Comparison of ENCODE assay signal across 8 cellular contexts in genomic region chr16:21554795-21555585, GRCh38. TPM values are rescaled to one million over a fixed set of nuclear protein-coding genes. Genes with fewer than 3 reads are reported as not detected.
DNase-seq lines count a peak whose midpoint lies in the region; ATAC-seq lines count a peak whose summit lies in the region.

No MANE protein-coding gene starts in this region.

- H3K9ac ChIP-seq in adipocyte (ENCODE audit: low read length): peak overlapping the region; percentile 77

- H3K4me1 ChIP-seq in adipocyte (ENCODE audit: control insufficient read depth, insufficient read depth, low read length) (peaks cover 20% of the 10 kb centered on the region), aorta (ENCODE audit: control insufficient read depth in 1 of 2, insufficient read depth in 2 of 2, low read length in 2 of 2) (no peaks in the 10 kb centered on the region)

- H3K9me3 ChIP-seq in adipocyte (ENCODE audit: control insufficient read depth, low read length) (no peaks in the 10 kb centered on the region), aorta (ENCODE audit: control insufficient read depth, low read length) (no peaks in the 10 kb centered on the region)

- H3K27me3 ChIP-seq in adipocyte (replicated peaks; ENCODE audit: control insufficient read depth, insufficient read depth, low read length) (peaks cover 4% of the 10 kb centered on the region), aorta (ENCODE audit: control insufficient read depth in 1 of 2, insufficient read depth in 2 of 2, low read length in 1 of 2) (no peaks in the 10 kb centered on the region)

- DNase-seq in NCI-H1436 treated with DMSO at 0.1 percent for 48 hours (lab: John Stamatoyannopoulos, UW) (peak; percentile 44), T follicular helper cell (ENCODE audit: low read depth) (peak; percentile 77), adipocyte (ENCODE audit: low read depth) (peak; percentile 93), left ventricle myocardium superior (peak; percentile 94), putamen (ENCODE audit: low spot score) (peak; percentile 85), aorta (peak; percentile 86 to 98)

- intact Hi-C loops in left ventricle myocardium superior (cut with micrococcal nuclease) (no loop called here), aorta (cut with DNase I) (loop anchor here in 1 of 2 donors (10.0 kb wide), 1 partner anchor 390 kb away; no protein-coding TSS in a partner anchor)

- H3K4me3 ChIP-seq in adipocyte (ENCODE audit: low read length): peak overlapping the region; percentile 35
- no peak overlapping the region for H3K4me3 ChIP-seq in aorta (ENCODE audit: low read length in 2 of 2)

- WGBS in aorta, 2 donors: 28 to 29% methylated on average over 41 of the region's 41 CpGs

- H3K36me3 ChIP-seq in adipocyte (ENCODE audit: control insufficient read depth, insufficient read depth, low read length, severe bottlenecking) (no peaks in the 10 kb centered on the region), aorta (ENCODE audit: control insufficient read depth in 1 of 2, insufficient read depth in 2 of 2, low read length in 1 of 2) (no peaks in the 10 kb centered on the region)

- ATAC-seq in GM18502 (IDR thresholded peaks at IDR 0.05; ENCODE audit: poor library complexity, unreplicated experiment): peak; percentile 93
- ATAC-seq in HG02938 (IDR thresholded peaks at IDR 0.05; ENCODE audit: unreplicated experiment): peak; percentile 98
- peak; percentile 72 for ATAC-seq in left ventricle myocardium superior
- ATAC-seq in aorta (ENCODE audit: low FRiP score): peak; percentile 89

- H3K27ac ChIP-seq in aorta (ENCODE audit: low read depth in 1 of 2, low read length in 2 of 2): no peak overlapping the region

RNA-seq across cellular contexts. Expression of gene METTL9, which starts 44.4 kb away (rescaled TPM):
- 53.4 TPM for total RNA-seq in left ventricle myocardium superior
- total RNA-seq in aorta: 10 to 100 TPM; 50.0 to 67.8 TPM
- polyA plus RNA-seq in aorta: 10 to 100 TPM; 54.9 to 98.2 TPM

Comparison
In these comparisons a context has a peak if more than half of its experiments do, and no peak if none do; other contexts are left out.
1. DNase-seq: peak in every context shown above with its lines; median percentile 94 in left ventricle myocardium superior; 93 in adipocyte; 92 in aorta; 85 in putamen; 77 in T follicular helper cell; 44 in NCI-H1436 treated with DMSO at 0.1 percent for 48 hours.